Comparison of ENCODE assay signal across 8 cellular contexts in the genomic region with DNA sequence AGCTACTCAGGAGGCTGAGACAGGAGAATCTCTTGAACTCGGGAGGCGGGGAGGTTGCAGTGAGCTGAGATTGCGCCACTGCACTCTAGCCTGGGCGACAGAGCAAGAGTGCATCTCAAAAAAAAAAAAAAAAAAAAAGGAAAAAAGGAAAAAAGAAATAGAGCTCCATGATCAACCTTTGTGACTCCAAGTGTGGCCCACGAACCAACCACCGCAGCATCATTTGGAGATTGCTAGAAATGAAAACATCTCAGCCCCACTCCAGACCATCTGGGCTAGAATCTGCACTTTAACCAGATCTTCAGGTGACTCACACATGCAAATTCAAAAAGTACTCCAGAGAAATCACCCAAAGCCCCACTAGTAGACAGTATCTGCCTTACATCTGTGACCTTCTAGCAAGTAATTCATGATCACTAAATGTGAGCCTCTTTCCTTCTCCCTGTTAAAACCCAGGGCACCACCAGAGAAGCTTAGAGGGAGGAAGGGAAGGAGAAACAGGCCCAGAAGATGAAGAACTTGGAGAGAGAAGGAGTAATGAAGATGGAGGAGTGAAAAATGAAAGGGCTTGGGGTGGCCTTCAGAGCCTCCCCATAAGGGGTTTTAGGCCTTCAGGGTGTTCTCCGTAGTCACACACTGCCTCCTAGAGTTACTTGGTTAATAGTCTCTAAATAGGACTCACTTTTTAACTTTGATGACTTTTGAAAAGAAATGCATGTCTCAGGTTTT.
A peak's percentile ranks its signal among the peaks of the same experiment; 100 is the strongest.
DNase-seq lines count a peak whose midpoint lies in the region; ATAC-seq, FAIRE-seq and TF ChIP-seq lines count a peak whose summit lies in the region.

No MANE protein-coding gene starts in this region.

- CTCF ChIA-PET in AG04450 (lab: Charles Lee): interaction anchor here (0.6 to 1.0 kb wide), 3 partner anchors 12 to 286 kb away, joined by 3 to 9 read pairs (median 3); no protein-coding TSS in a partner anchor

- TF ChIP-seq POLR2A in GM18505 (IDR thresholded peaks at IDR 0.05; ENCODE audit: borderline replicate concordance, extremely low read depth, insufficient read depth, insufficient read length) (no peak), NB4 (IDR thresholded peaks at IDR 0.05; ENCODE audit: extremely low read depth, insufficient read length) (no peak)

- TF ChIP-seq CTCF in AG04450 (IDR thresholded peaks at IDR 0.05; ENCODE audit: low read depth, low read length): peak; percentile 41
- TF ChIP-seq CTCF in NB4 (IDR thresholded peaks at IDR 0.05; ENCODE audit: low read depth, low read length): peak; percentile 46
- TF ChIP-seq CTCF in D721Med (IDR thresholded peaks at IDR 0.05; ENCODE audit: insufficient read depth, missing control alignments): no peak

- DNase-seq in AG04450 (ENCODE audit: low read depth, low spot score): no peak
- DNase-seq in NB4 (ENCODE audit: low read depth): peak; percentile 81
- peak; percentile 36 for DNase-seq in activated gamma-delta T cell treated with anti-CD3 and anti-CD28 coated beads, Interleukin-2, amount 50 U/mL, for 16 hours (ENCODE audit: low read depth)
- peak; percentile 23 for DNase-seq in iris pigment epithelial cell (ENCODE audit: low read depth)
- DNase-seq in D721Med (ENCODE audit: insufficient read length, low spot score): no peak
- DNase-seq in islet precursor cell: no peak
- no peak for DNase-seq in AG08396 (ENCODE audit: low spot score)

- no peaks in the 10 kb centered on the region for H3K9me3 ChIP-seq in AG04450 (ENCODE audit: control insufficient read depth, insufficient read depth, low read length)

- no peak overlapping the region for H3K27ac ChIP-seq in AG04450 (ENCODE audit: low read depth, low read length)

- POLR2A ChIA-PET in AG04450 (lab: Yijun Ruan, JAX): interaction anchor here (0.6 kb wide), 2 partner anchors 128 to 152 kb away, joined by 3 to 4 read pairs; no protein-coding TSS in a partner anchor

- H3K27me3 ChIP-seq in AG04450 (ENCODE audit: control insufficient read depth, insufficient read depth, low read length): peaks cover 5% of the 10 kb centered on the region

- H3K4me3 ChIP-seq in AG04450 (ENCODE audit: low read depth, low read length) (no peak overlapping the region), NB4 (ENCODE audit: low read depth, low read length) (no peak overlapping the region)

- ATAC-seq in GM18505 (IDR thresholded peaks at IDR 0.05; ENCODE audit: unreplicated experiment): peak; percentile 62

- no peak for FAIRE-seq in D721Med (lab: Jason Lieb, UNC)

Comparison
In these comparisons a context has a peak if more than half of its experiments do, and no peak if none do; other contexts are left out.
1. DNase-seq: peak in NB4 (single experiment), activated gamma-delta T cell treated with anti-CD3 and anti-CD28 coated beads, Interleukin-2, amount 50 U/mL, for 16 hours (single experiment) and iris pigment epithelial cell (single experiment); none in AG04450 (single experiment), D721Med (single experiment), islet precursor cell (single experiment) and AG08396 (single experiment).